ENCODE assay signal across 1 cellular context in the genomic region with DNA sequence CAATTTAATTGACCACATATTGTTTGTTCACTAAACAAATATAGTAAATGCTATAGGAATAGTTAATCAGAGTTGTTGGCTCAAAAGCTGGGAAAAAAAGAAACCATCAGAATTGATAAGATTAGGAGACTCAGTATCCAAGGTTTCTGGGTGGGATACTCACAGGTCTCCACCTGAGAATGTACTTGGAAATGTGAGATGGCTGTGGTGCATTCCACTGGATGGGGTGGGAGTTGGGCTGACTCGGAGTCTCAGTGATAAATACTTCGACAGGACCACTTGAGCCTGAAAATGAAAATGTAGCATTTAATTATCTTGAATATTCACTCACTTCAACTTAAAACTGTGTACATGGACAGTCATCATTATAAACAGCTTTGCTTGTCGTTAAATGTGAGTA.
TF ChIP-seq lines count a peak whose summit lies in the region.

No MANE protein-coding gene starts in this region.

TF ChIP-seq in GM23338, 12 proteins besides CTCF, POLR2A, EP300 and RAD21 (continued from another document):
- TF ChIP-seq, protein P1, sequence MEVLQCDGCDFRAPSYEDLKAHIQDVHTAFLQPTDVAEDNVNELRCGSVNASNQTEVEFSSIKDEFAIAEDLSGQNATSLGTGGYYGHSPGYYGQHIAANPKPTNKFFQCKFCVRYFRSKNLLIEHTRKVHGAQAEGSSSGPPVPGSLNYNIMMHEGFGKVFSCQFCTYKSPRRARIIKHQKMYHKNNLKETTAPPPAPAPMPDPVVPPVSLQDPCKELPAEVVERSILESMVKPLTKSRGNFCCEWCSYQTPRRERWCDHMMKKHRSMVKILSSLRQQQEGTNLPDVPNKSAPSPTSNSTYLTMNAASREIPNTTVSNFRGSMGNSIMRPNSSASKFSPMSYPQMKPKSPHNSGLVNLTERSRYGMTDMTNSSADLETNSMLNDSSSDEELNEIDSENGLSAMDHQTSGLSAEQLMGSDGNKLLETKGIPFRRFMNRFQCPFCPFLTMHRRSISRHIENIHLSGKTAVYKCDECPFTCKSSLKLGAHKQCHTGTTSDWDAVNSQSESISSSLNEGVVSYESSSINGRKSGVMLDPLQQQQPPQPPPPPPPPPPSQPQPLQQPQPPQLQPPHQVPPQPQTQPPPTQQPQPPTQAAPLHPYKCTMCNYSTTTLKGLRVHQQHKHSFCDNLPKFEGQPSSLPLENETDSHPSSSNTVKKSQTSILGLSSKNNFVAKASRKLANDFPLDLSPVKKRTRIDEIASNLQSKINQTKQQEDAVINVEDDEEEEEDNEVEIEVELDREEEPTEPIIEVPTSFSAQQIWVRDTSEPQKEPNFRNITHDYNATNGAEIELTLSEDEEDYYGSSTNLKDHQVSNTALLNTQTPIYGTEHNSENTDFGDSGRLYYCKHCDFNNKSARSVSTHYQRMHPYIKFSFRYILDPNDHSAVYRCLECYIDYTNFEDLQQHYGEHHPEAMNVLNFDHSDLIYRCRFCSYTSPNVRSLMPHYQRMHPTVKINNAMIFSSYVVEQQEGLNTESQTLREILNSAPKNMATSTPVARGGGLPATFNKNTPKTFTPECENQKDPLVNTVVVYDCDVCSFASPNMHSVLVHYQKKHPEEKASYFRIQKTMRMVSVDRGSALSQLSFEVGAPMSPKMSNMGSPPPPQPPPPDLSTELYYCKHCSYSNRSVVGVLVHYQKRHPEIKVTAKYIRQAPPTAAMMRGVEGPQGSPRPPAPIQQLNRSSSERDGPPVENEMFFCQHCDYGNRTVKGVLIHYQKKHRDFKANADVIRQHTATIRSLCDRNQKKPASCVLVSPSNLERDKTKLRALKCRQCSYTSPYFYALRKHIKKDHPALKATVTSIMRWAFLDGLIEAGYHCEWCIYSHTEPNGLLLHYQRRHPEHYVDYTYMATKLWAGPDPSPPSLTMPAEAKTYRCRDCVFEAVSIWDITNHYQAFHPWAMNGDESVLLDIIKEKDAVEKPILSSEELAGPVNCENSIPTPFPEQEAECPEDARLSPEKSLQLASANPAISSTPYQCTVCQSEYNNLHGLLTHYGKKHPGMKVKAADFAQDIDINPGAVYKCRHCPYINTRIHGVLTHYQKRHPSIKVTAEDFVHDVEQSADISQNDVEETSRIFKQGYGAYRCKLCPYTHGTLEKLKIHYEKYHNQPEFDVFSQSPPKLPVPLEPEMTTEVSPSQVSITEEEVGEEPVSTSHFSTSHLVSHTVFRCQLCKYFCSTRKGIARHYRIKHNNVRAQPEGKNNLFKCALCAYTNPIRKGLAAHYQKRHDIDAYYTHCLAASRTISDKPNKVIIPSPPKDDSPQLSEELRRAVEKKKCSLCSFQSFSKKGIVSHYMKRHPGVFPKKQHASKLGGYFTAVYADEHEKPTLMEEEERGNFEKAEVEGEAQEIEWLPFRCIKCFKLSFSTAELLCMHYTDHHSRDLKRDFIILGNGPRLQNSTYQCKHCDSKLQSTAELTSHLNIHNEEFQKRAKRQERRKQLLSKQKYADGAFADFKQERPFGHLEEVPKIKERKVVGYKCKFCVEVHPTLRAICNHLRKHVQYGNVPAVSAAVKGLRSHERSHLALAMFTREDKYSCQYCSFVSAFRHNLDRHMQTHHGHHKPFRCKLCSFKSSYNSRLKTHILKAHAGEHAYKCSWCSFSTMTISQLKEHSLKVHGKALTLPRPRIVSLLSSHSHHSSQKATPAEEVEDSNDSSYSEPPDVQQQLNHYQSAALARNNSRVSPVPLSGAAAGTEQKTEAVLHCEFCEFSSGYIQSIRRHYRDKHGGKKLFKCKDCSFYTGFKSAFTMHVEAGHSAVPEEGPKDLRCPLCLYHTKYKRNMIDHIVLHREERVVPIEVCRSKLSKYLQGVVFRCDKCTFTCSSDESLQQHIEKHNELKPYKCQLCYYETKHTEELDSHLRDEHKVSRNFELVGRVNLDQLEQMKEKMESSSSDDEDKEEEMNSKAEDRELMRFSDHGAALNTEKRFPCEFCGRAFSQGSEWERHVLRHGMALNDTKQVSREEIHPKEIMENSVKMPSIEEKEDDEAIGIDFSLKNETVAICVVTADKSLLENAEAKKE (CRISPR knock-in tag; IDR thresholded peaks at IDR 0.05): no peak
